In the genomic region with DNA sequence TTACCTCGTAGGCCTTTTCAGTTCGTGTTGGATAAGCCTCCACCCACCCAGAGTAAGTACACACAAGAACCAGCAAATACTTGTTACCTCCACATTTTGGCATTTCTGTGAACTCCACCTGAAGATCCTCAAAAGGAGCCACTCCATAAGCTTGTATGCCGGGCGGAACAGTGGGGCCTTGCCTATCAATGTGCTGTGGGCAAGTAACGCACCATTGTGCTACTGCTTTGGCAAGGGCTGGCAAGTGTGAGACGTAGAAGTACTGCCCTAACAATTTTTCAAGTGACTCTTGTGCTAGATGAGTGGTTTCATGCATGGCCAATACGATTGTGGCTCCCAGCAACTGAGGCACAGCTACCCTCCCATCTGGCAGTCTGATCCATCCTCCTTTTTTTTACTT, we compare ENCODE assay signal across 2 cellular contexts. TPM values are rescaled to one million over a fixed set of nuclear protein-coding genes. Genes with fewer than 3 reads are reported as not detected.
"Had no signal": no experiment of that assay in that cellular context is flagged by ENCODE, and none has a peak within 500 bp of the region (broad histone marks: within the 10 kb centered on the region; RNA-seq: fewer than 3 reads in every experiment).

No MANE protein-coding gene starts in this region.

RNA-seq across cellular contexts. Expression of a gene that starts 25.3 kb away (rescaled TPM):
- total RNA-seq: GM23248, H4 had no signal
- polyA plus RNA-seq: GM23248 had no signal
